ENCODE assay signal across 33 cellular contexts in the genomic region with DNA sequence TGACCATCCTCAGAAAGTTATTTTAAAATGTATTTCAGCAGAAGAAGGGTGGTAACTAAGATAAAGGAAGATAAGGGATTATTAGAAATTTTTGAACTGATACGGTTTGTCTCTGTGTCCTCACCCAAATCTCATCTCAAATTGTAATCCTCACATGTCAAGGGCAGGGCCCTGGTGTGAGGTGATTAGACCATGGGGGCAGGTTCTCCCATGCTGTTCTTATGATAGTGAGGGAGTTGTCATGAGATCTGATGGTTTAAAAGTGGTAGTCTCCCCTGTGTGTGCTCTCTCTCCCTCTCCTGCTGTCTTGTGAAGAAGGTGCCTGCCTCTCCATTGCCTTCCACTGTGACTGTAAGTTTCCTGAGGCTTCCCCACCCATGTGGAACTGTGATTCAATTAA.
"Had no signal": no experiment of that assay in that cellular context is flagged by ENCODE, and none has a peak within 500 bp of the region (broad histone marks: within the 10 kb centered on the region; RNA-seq: fewer than 3 reads in every experiment).

No MANE protein-coding gene starts in this region.

- H3K4me3 Mint-ChIP-seq: activated CD4-positive, alpha-beta memory T cell treated with anti-CD3 and anti-CD28 coated beads, Interleukin-2, amount 10 ng/mL, durations not matched to agents 7 days and 5 days; activated CD4-positive, alpha-beta T cell treated with anti-CD3 and anti-CD28 coated beads, Interleukin-2, amount 10 ng/mL, durations not matched to agents 7 days and 5 days; activated CD8-positive, alpha-beta memory T cell treated with anti-CD3 and anti-CD28 coated beads, Interleukin-2, amount 10 ng/mL, durations not matched to agents 7 days and 5 days; effector memory CD8-positive, alpha-beta T cell; stimulated activated naive B cell treated with anti-CD40 and anti-IgM and Interleukin-4, amounts not matched to agents 10 μg/mL and 1 μg/mL and 100 μg/mL, for 72 hours; T-helper 1 cell treated with Interleukin-12 subunit alpha and Interleukin-12 subunit beta and Interleukin-4 antibody, amounts not matched to agents 30 μg/mL and 1 μg/mL, for 36 hours; WTC11 had no signal

- H2AFZ ChIP-seq: hepatocyte had no signal

- H3K4me1 ChIP-seq: adrenal gland, body of pancreas, colonic mucosa, gastroesophageal sphincter, pancreas, prostate gland, sigmoid colon, stomach, thyroid gland, upper lobe of left lung, vagina had no signal

- H3K27ac Mint-ChIP-seq: activated CD4-positive, alpha-beta memory T cell treated with anti-CD3 and anti-CD28 coated beads, Interleukin-2, amount 10 ng/mL, durations not matched to agents 7 days and 5 days; activated CD4-positive, alpha-beta T cell treated with anti-CD3 and anti-CD28 coated beads, Interleukin-2, amount 10 ng/mL, durations not matched to agents 7 days and 5 days; activated CD8-positive, alpha-beta memory T cell treated with anti-CD3 and anti-CD28 coated beads, Interleukin-2, amount 10 ng/mL, durations not matched to agents 7 days and 5 days; stimulated activated naive B cell treated with anti-CD40 and anti-IgM and Interleukin-4, amounts not matched to agents 10 μg/mL and 1 μg/mL and 100 μg/mL, for 72 hours; T-helper 1 cell treated with Interleukin-12 subunit alpha and Interleukin-12 subunit beta and Interleukin-4 antibody, amounts not matched to agents 30 μg/mL and 1 μg/mL, for 36 hours; WTC11 had no signal

- DNase-seq: activated CD4-positive, alpha-beta memory T cell treated with anti-CD3 and anti-CD28 coated beads, Interleukin-2, amount 10 ng/mL, durations not matched to agents 7 days and 5 days; activated CD4-positive, alpha-beta T cell treated with anti-CD3 and anti-CD28 coated beads for 1 hour; activated CD4-positive, alpha-beta T cell treated with anti-CD3 and anti-CD28 coated beads, Interleukin-2, amount 10 ng/mL, durations not matched to agents 7 days and 5 days; activated CD8-positive, alpha-beta memory T cell treated with anti-CD3 and anti-CD28 coated beads, Interleukin-2, amount 10 ng/mL, durations not matched to agents 7 days and 5 days; activated effector memory CD4-positive, alpha-beta T cell treated with anti-CD3 and anti-CD28 coated beads, Interleukin-2, amount 50 U/mL, for 16 hours; adrenal gland; aorta; body of pancreas; cerebellar nuclear complex; colonic mucosa; dorsolateral prefrontal cortex; effector memory CD8-positive, alpha-beta T cell; islet precursor cell; left ventricle myocardium superior; pancreas; retina; sigmoid colon; small intestine; stimulated activated CD4-positive, alpha-beta T cell treated with anti-CD3 and anti-CD28 coated beads, Interleukin-4, amount 100 ng/mL, for 4 hours; stimulated activated CD8-positive, alpha-beta memory T cell treated with anti-CD3 and anti-CD28 coated beads, Interleukin-4, amount 100 ng/mL, for 48 hours; stimulated activated naive B cell treated with anti-CD40 and anti-IgM and Interleukin-4, amounts not matched to agents 10 μg/mL and 1 μg/mL and 100 μg/mL, for 72 hours; stomach; T1000; thyroid gland; upper lobe of left lung had no signal

- H3K9me3 ChIP-seq: adrenal gland, body of pancreas, colonic mucosa, gastroesophageal sphincter, pancreas, prostate gland, sigmoid colon, stomach, thyroid gland, upper lobe of left lung, vagina had no signal

- H3K79me2 ChIP-seq: hepatocyte had no signal

- H3K9me3 Mint-ChIP-seq: effector memory CD8-positive, alpha-beta T cell; WTC11 had no signal

- H3K27me3 ChIP-seq: adrenal gland, body of pancreas, colonic mucosa, dorsolateral prefrontal cortex, gastroesophageal sphincter, hepatocyte, pancreas, sigmoid colon, stomach, thyroid gland, upper lobe of left lung, vagina had no signal

- H3K4me2 ChIP-seq: hepatocyte had no signal

- H3K27me3 Mint-ChIP-seq: activated CD4-positive, alpha-beta memory T cell treated with anti-CD3 and anti-CD28 coated beads, Interleukin-2, amount 10 ng/mL, durations not matched to agents 7 days and 5 days; activated CD4-positive, alpha-beta T cell treated with anti-CD3 and anti-CD28 coated beads, Interleukin-2, amount 10 ng/mL, durations not matched to agents 7 days and 5 days; activated CD8-positive, alpha-beta memory T cell treated with anti-CD3 and anti-CD28 coated beads, Interleukin-2, amount 10 ng/mL, durations not matched to agents 7 days and 5 days; effector memory CD8-positive, alpha-beta T cell; stimulated activated naive B cell treated with anti-CD40 and anti-IgM and Interleukin-4, amounts not matched to agents 10 μg/mL and 1 μg/mL and 100 μg/mL, for 72 hours had no signal

- H3K27ac ChIP-seq: adrenal gland, body of pancreas, colonic mucosa, dorsolateral prefrontal cortex, gastroesophageal sphincter, hepatocyte, pancreas, sigmoid colon, stomach, thyroid gland, upper lobe of left lung, vagina had no signal

- H3K36me3 Mint-ChIP-seq: WTC11 had no signal

- H3K36me3 ChIP-seq: adrenal gland, colonic mucosa, gastroesophageal sphincter, pancreas, prostate gland, stomach, thyroid gland, vagina had no signal

- FAIRE-seq: endothelial cell of umbilical vein, pancreas, small intestine had no signal

- H3K4me3 ChIP-seq: adrenal gland, body of pancreas, colonic mucosa, dorsolateral prefrontal cortex, gastroesophageal sphincter, hepatocyte, pancreas, prostate gland, sigmoid colon, stomach, thyroid gland, upper lobe of left lung, vagina had no signal

- H3K4me1 Mint-ChIP-seq: WTC11 had no signal

- ATAC-seq: activated CD8-positive, alpha-beta memory T cell treated with anti-CD3 and anti-CD28 coated beads, Interleukin-2, amount 10 ng/mL, durations not matched to agents 7 days and 5 days; activated naive CD4-positive, alpha-beta T cell treated with anti-CD3 and anti-CD28 coated beads, Interleukin-2, amount 50 U/mL, for 72 hours; body of pancreas; effector memory CD8-positive, alpha-beta T cell; gastroesophageal sphincter; left ventricle myocardium superior; pancreas; stimulated activated naive B cell treated with anti-CD40 and anti-IgM and Interleukin-4, amounts not matched to agents 10 μg/mL and 1 μg/mL and 100 μg/mL, for 72 hours; WTC11 had no signal
